In genomic region chr6:32163559-32164258, GRCh38 we compare ENCODE assay signal across 17 cellular contexts. TPM values are rescaled to one million over a fixed set of nuclear protein-coding genes. Genes with fewer than 3 reads are reported as not detected.
DNase-seq lines count a peak whose midpoint lies in the region; ATAC-seq and TF ChIP-seq lines count a peak whose summit lies in the region.
"Had no signal": no experiment of that assay in that cellular context is flagged by ENCODE, and none has a peak within 500 bp of the region (broad histone marks: within the 10 kb centered on the region; RNA-seq: fewer than 3 reads in every experiment).

No MANE protein-coding gene starts in this region.

- H3K36me3 ChIP-seq in neural cell (ENCODE audit: insufficient read depth, low read length) (no peaks in the 10 kb centered on the region), upper lobe of right lung (peaks cover 25% of the 10 kb centered on the region)

- no peak overlapping the region for H3K9ac ChIP-seq in neural cell (ENCODE audit: low read length)

- intact Hi-C loops in upper lobe of right lung (cut with DNase I) = no loop called here

- H3K79me2 ChIP-seq in neural cell (replicated peaks; ENCODE audit: insufficient read depth, low read length) = no peaks in the 10 kb centered on the region

- no peak overlapping the region for H2AFZ ChIP-seq in neural cell (ENCODE audit: low read depth, low read length)

- H3K4me3 Mint-ChIP-seq in brain = no peak overlapping the region
- peak overlapping the region; percentile 43 for H3K4me3 Mint-ChIP-seq in glutamatergic neuron (ENCODE audit: unreplicated experiment)
- H3K4me3 Mint-ChIP-seq: activated CD8-positive, alpha-beta memory T cell treated with anti-CD3 and anti-CD28 coated beads, Interleukin-2, amount 10 ng/mL, durations not matched to agents 7 days and 5 days; WTC11 had no signal

- no peak overlapping the region for H3K4me3 ChIP-seq in neural cell (ENCODE audit: low read length)
- H3K4me3 ChIP-seq in upper lobe of right lung = no peak overlapping the region
- H3K4me3 ChIP-seq: lung, thoracic aorta had no signal

- H3K27ac ChIP-seq in neural cell (ENCODE audit: low read length) = no peak overlapping the region
- peak overlapping the region; percentile 42 for H3K27ac ChIP-seq in upper lobe of right lung
- H3K27ac ChIP-seq: C4-2B, thoracic aorta had no signal

- H3K9me2 ChIP-seq in neural cell (ENCODE audit: insufficient read depth, low read length) = no peaks in the 10 kb centered on the region

- H3K27ac Mint-ChIP-seq in brain (peak overlapping the region in 4 of 5 experiments; percentile 45 to 64 (median 54)), glutamatergic neuron (ENCODE audit: unreplicated experiment) (no peak overlapping the region)
- H3K27ac Mint-ChIP-seq: activated CD8-positive, alpha-beta memory T cell treated with anti-CD3 and anti-CD28 coated beads, Interleukin-2, amount 10 ng/mL, durations not matched to agents 7 days and 5 days had no signal

- no peak for TF ChIP-seq RAD21 in neural cell (conservative IDR thresholded peaks at IDR 0.05)

- H4K20me1 ChIP-seq in neural cell (ENCODE audit: insufficient read depth) = no peaks in the 10 kb centered on the region

- peaks cover 14% of the 10 kb centered on the region for H3K4me1 Mint-ChIP-seq in brain
- H3K4me1 Mint-ChIP-seq in glutamatergic neuron (ENCODE audit: low read depth, unreplicated experiment) = peaks cover 10% of the 10 kb centered on the region
- H3K4me1 Mint-ChIP-seq: activated CD8-positive, alpha-beta memory T cell treated with anti-CD3 and anti-CD28 coated beads, Interleukin-2, amount 10 ng/mL, durations not matched to agents 7 days and 5 days had no signal

- peak; percentile 34 for ATAC-seq in upper lobe of right lung
- ATAC-seq: activated CD8-positive, alpha-beta memory T cell treated with anti-CD3 and anti-CD28 coated beads, Interleukin-2, amount 10 ng/mL, durations not matched to agents 7 days and 5 days; WTC11 had no signal

- DNase-seq in glutamatergic neuron (no peak), upper lobe of right lung (no peak), GM19238 (ENCODE audit: insufficient read length, low spot score) (no peak), NCI-H1930 (lab: John Stamatoyannopoulos, UW) (no peak), NCI-H524 (lab: John Stamatoyannopoulos, UW) (no peak)
- DNase-seq: activated CD8-positive, alpha-beta memory T cell treated with anti-CD3 and anti-CD28 coated beads, Interleukin-2, amount 10 ng/mL, durations not matched to agents 7 days and 5 days; activated naive CD4-positive, alpha-beta T cell treated with Interleukin-2 at 50 U/mL for 16 hours; NCI-H146; NCI-H446 treated with DMSO at 0.1 percent for 48 hours; OCI-M1 had no signal

- TF ChIP-seq CTCF in brain (conservative IDR thresholded peaks at IDR 0.05) (no peak), glutamatergic neuron (IDR thresholded peaks at IDR 0.05; ENCODE audit: partially characterized antibody, unreplicated experiment) (no peak), neural cell (IDR thresholded peaks at IDR 0.05; ENCODE audit: poor library complexity, severe bottlenecking) (no peak), upper lobe of right lung (IDR thresholded peaks at IDR 0.05) (no peak)

- H3K27me3 ChIP-seq in neural cell (ENCODE audit: insufficient read depth, low read depth, low read length) (no peaks in the 10 kb centered on the region), upper lobe of right lung (no peaks in the 10 kb centered on the region)

- no peaks in the 10 kb centered on the region for H3K9me3 ChIP-seq in neural cell (ENCODE audit: low read length)
- no peaks in the 10 kb centered on the region for H3K9me3 ChIP-seq in upper lobe of right lung
- H3K9me3 ChIP-seq: thoracic aorta had no signal

- H3F3A ChIP-seq in neural cell (ENCODE audit: insufficient read depth, low read length, poor library complexity, severe bottlenecking) = no peaks in the 10 kb centered on the region

- no peak for TF ChIP-seq EP300 in neural cell (conservative IDR thresholded peaks at IDR 0.05; ENCODE audit: poor library complexity, severe bottlenecking)

- H3K4me1 ChIP-seq in upper lobe of right lung = no peaks in the 10 kb centered on the region

- H3K4me2 ChIP-seq in neural cell (ENCODE audit: low read length) = no peak overlapping the region

- no peaks in the 10 kb centered on the region for H3K9me3 Mint-ChIP-seq in brain
- H3K9me3 Mint-ChIP-seq in glutamatergic neuron (ENCODE audit: unreplicated experiment) = peaks cover 21% of the 10 kb centered on the region
- H3K9me3 Mint-ChIP-seq: WTC11 had no signal

- H3K27me3 Mint-ChIP-seq in brain = peaks cover 4% of the 10 kb centered on the region
- H3K27me3 Mint-ChIP-seq in glutamatergic neuron (ENCODE audit: unreplicated experiment) = peaks cover 18% of the 10 kb centered on the region
- H3K27me3 Mint-ChIP-seq: activated CD8-positive, alpha-beta memory T cell treated with anti-CD3 and anti-CD28 coated beads, Interleukin-2, amount 10 ng/mL, durations not matched to agents 7 days and 5 days had no signal

- H3K36me3 Mint-ChIP-seq in brain (peaks cover 52% of the 10 kb centered on the region), glutamatergic neuron (ENCODE audit: unreplicated experiment) (no peaks in the 10 kb centered on the region)

TF ChIP-seq in neural cell, 6 proteins besides CTCF, POLR2A, EP300 and RAD21:
- no peak for TF ChIP-seq REST (IDR thresholded peaks at IDR 0.05; ENCODE audit: borderline replicate concordance)
- TF ChIP-seq MXI1 (conservative IDR thresholded peaks at IDR 0.05; ENCODE audit: poor library complexity, severe bottlenecking) = no peak
- TF ChIP-seq SMC3 (conservative IDR thresholded peaks at IDR 0.05; ENCODE audit: poor library complexity) = no peak
- TF ChIP-seq POLR2AphosphoS5 (IDR thresholded peaks at IDR 0.05) = peak; percentile 10
TF ChIP-seq in neural cell: peak in this region for 1.

RNA-seq across cellular contexts. Expression of gene EGFL8, which starts 0.7 kb away (rescaled TPM):
- polyA plus RNA-seq in brain (ENCODE audit: insufficient read depth, low read depth, low replicate concordance) (11.5 TPM), neural cell (22.1 and 22.4 TPM in 2 replicates)
- total RNA-seq in glutamatergic neuron (ENCODE audit: unreplicated experiment) (23.0 TPM), upper lobe of right lung (14.5 TPM)
- polyA minus RNA-seq in neural cell = 2.2 and 2.5 TPM in 2 replicates

RNA-seq across cellular contexts. Expression of gene PPT2, which starts 9.8 kb away (rescaled TPM):
- polyA plus RNA-seq in brain (ENCODE audit: insufficient read depth, low read depth, low replicate concordance) (19.1 TPM), neural cell (53.5 and 330 TPM in 2 replicates)
- total RNA-seq in glutamatergic neuron (ENCODE audit: unreplicated experiment) (55.1 TPM), upper lobe of right lung (19.2 TPM)
- 28.9 and 29.7 TPM in 2 replicates for polyA minus RNA-seq in neural cell

RNA-seq across cellular contexts. Expression of gene PRRT1, which starts 12.0 kb away (rescaled TPM):
- polyA plus RNA-seq in brain (ENCODE audit: insufficient read depth, low read depth, low replicate concordance) (48.8 TPM), neural cell (0.22 TPM in 1 of 2 replicates, not detected in the other)
- total RNA-seq in glutamatergic neuron (ENCODE audit: unreplicated experiment) (5.1 TPM), upper lobe of right lung (1.4 TPM)
- 0.35 and 0.73 TPM in 2 replicates for polyA minus RNA-seq in neural cell
- total RNA-seq: Daoy had no signal

RNA-seq across cellular contexts. Expression of gene AGPAT1, which starts 12.2 kb away (rescaled TPM):
- polyA plus RNA-seq in brain (ENCODE audit: insufficient read depth, low read depth, low replicate concordance) = 199 TPM
- total RNA-seq in glutamatergic neuron (ENCODE audit: unreplicated experiment) = 136 TPM
- 24.7 and 28.4 TPM in 2 replicates for polyA plus RNA-seq in neural cell
- 25.1 and 29.4 TPM in 2 replicates for polyA minus RNA-seq in neural cell
- 53.0 TPM for total RNA-seq in upper lobe of right lung

RNA-seq across cellular contexts. Expression of gene RNF5, which starts 14.5 kb away (rescaled TPM):
- polyA plus RNA-seq in brain (ENCODE audit: insufficient read depth, low read depth, low replicate concordance) = 231 TPM
- 103 TPM for total RNA-seq in glutamatergic neuron (ENCODE audit: unreplicated experiment)
- polyA plus RNA-seq in neural cell = 342 and 369 TPM in 2 replicates
- 130 and 154 TPM in 2 replicates for polyA minus RNA-seq in neural cell
- 44.6 TPM for total RNA-seq in upper lobe of right lung
